10 cellular contexts compared by ENCODE assay signal in the genomic region with DNA sequence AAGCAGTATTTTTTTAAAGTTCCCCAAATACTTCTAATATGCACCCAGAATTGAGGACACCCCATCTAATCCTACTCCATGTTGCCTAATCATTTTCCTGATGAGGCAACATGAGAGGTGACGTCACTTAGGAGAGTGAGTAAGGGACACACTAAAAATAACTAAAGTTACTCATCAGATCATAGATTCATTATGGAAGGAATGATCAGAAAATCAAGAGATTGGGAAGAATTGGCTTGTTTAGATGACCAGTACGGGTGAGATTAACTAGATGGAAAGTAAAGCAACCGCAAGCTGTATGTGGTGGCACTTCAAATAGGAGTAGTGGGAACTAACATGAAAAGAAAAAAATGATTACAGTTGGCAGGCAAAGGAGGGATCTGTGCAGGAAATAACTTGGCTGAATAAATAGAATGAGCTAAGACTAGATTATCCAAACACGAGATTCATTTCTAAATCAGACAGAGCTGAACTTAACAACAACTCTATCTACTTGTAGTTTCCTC.
A peak's percentile ranks its signal among the peaks of the same experiment; 100 is the strongest.
DNase-seq lines count a peak whose midpoint lies in the region; ATAC-seq and TF ChIP-seq lines count a peak whose summit lies in the region.
"Had no signal": no experiment of that assay in that cellular context is flagged by ENCODE, and none has a peak within 500 bp of the region (broad histone marks: within the 10 kb centered on the region; RNA-seq: fewer than 3 reads in every experiment).

No MANE protein-coding gene starts in this region.

- peaks cover 0 to 8% (median 3%) of the 10 kb centered on the region in 3 donors for H3K4me1 ChIP-seq in gastroesophageal sphincter

- H3K9me3 ChIP-seq in gastroesophageal sphincter, result no peaks in the 10 kb centered on the region
- H3K9me3 ChIP-seq: tibial nerve had no signal

- H3K36me3 ChIP-seq in gastroesophageal sphincter, result no peaks in the 10 kb centered on the region
- H3K36me3 ChIP-seq: tibial nerve had no signal

- DNase-seq in DMS53 (lab: John Stamatoyannopoulos, UW) (peak; percentile 21), DMS53 treated with DMSO at 0.1 percent for 48 hours (lab: John Stamatoyannopoulos, UW; ENCODE audit: unreplicated experiment) (no peak), amniotic epithelial cell (ENCODE audit: low read depth) (peak; percentile 82), stromal cell of bone marrow (ENCODE audit: low read depth) (peak; percentile 86), cerebellar cortex (ENCODE audit: low spot score) (no peak), islet precursor cell (no peak)
- DNase-seq: NCI-H146 had no signal

- 16 to 33% methylated on average over 3 to 4 of the region's 4 CpGs for WGBS in gastroesophageal sphincter (ENCODE audit: low coverage in 1 of 2), 2 donors

- no peak overlapping the region for H3K27ac ChIP-seq in gastroesophageal sphincter

- H3K27me3 ChIP-seq in gastroesophageal sphincter, result no peaks in the 10 kb centered on the region
- H3K27me3 ChIP-seq: tibial nerve had no signal

- H3K4me3 ChIP-seq in gastroesophageal sphincter, result no peak overlapping the region
- H3K4me3 ChIP-seq: tibial nerve had no signal

- no peak for TF ChIP-seq POLR2A in gastroesophageal sphincter (IDR thresholded peaks at IDR 0.05)

- ATAC-seq in gastroesophageal sphincter (peak; percentile 77), HG02870 (IDR thresholded peaks at IDR 0.05; ENCODE audit: unreplicated experiment) (no peak)

- no peak for TF ChIP-seq EP300 in gastroesophageal sphincter (IDR thresholded peaks at IDR 0.05)

- TF ChIP-seq CTCF in gastroesophageal sphincter (IDR thresholded peaks at IDR 0.05), result no peak

Comparison
In these comparisons a context has a peak if more than half of its experiments do, and no peak if none do; other contexts are left out.
1. DNase-seq: peak in DMS53 (single experiment), amniotic epithelial cell (single experiment) and stromal cell of bone marrow (single experiment); none in DMS53 treated with DMSO at 0.1 percent for 48 hours (single experiment), cerebellar cortex (single experiment) and islet precursor cell (single experiment).